Comparison of ENCODE assay signal across 30 cellular contexts in genomic region chr13:30091035-30091434, GRCh38.
"Had no signal": no experiment of that assay in that cellular context is flagged by ENCODE, and none has a peak within 500 bp of the region (broad histone marks: within the 10 kb centered on the region; RNA-seq: fewer than 3 reads in every experiment).

No MANE protein-coding gene starts in this region.

- H3K36me3 ChIP-seq: brain microvascular endothelial cell, esophagus muscularis mucosa, gastrocnemius medialis had no signal

- H3K4me1 ChIP-seq: esophagus muscularis mucosa, foreskin keratinocyte, gastrocnemius medialis had no signal

- H3K36me3 Mint-ChIP-seq: activated CD4-positive, alpha-beta memory T cell treated with anti-CD3 and anti-CD28 coated beads for 36 hours; activated naive CD8-positive, alpha-beta T cell had no signal

- DNase-seq: activated CD4-positive, alpha-beta memory T cell treated with anti-CD3 and anti-CD28 coated beads for 36 hours; activated CD4-positive, alpha-beta T cell treated with anti-CD3 and anti-CD28 coated beads for 36 hours; activated CD4-positive, alpha-beta T cell treated with anti-CD3 and anti-CD28 coated beads, Interleukin-2, amount 10 ng/mL, durations not matched to agents 24 days and 14 days; activated CD4-positive, CD25-positive, alpha-beta regulatory T cell; activated CD4-positive, CD25-positive, alpha-beta regulatory T cell treated with anti-CD3 and anti-CD28 coated beads, Interleukin-2, amount 50 U/mL, for 72 hours; activated CD8-positive, alpha-beta memory T cell treated with anti-CD3 and anti-CD28 coated beads, Interleukin-2, amount 50 U/mL, for 48 hours; activated CD8-positive, alpha-beta T cell treated with anti-CD3 and anti-CD28 coated beads, Interleukin-2, amount 10 ng/mL, durations not matched to agents 7 days and 5 days; activated effector memory CD4-positive, alpha-beta T cell treated with Interleukin-2 at 50 U/mL for 16 hours; activated gamma-delta T cell treated with Interleukin-2 at 50 U/mL for 16 hours; activated naive CD4-positive, alpha-beta T cell treated with anti-CD3 and anti-CD28 coated beads, Interleukin-2, amount 50 U/mL, for 16 hours; activated naive CD4-positive, alpha-beta T cell treated with Interleukin-2 at 50 U/mL for 16 hours; activated T-cell treated with anti-CD3 and anti-CD28 coated beads for 4 hours; activated T-cell treated with anti-CD3 and anti-CD28 coated beads, Interleukin-2, amount 50 U/mL, for 24 hours; amniotic stem cell; brain microvascular endothelial cell; cortex of kidney; dermis blood vessel endothelial cell; effector CD4-positive, alpha-beta T cell; effector memory CD8-positive, alpha-beta T cell; erythroblast; foreskin keratinocyte; gastrocnemius medialis; glutamatergic neuron; T-helper 1 cell; T-helper 17 cell; T1000 had no signal

- H3K4me3 ChIP-seq: esophagus muscularis mucosa, gastrocnemius medialis had no signal

- H3K9me3 Mint-ChIP-seq: activated CD4-positive, alpha-beta memory T cell treated with anti-CD3 and anti-CD28 coated beads for 36 hours; activated CD4-positive, alpha-beta T cell treated with anti-CD3 and anti-CD28 coated beads, Interleukin-2, amount 10 ng/mL, durations not matched to agents 24 days and 14 days; activated T-cell treated with anti-CD3 and anti-CD28 coated beads, Interleukin-2, amount 50 U/mL, for 24 hours; activated T-helper 17 cell treated with anti-CD3 and anti-CD28 coated beads, Interleukin-2, amount 50 U/mL, for 72 hours; effector memory CD8-positive, alpha-beta T cell; T-helper 2 cell treated with Interferon-gamma antibody and Interleukin-4, amounts not matched to agents 5 μg/mL and 100 μg/mL, for 36 hours had no signal

- H3K4me1 Mint-ChIP-seq: activated CD4-positive, alpha-beta T cell treated with anti-CD3 and anti-CD28 coated beads for 36 hours; activated CD4-positive, alpha-beta T cell treated with anti-CD3 and anti-CD28 coated beads, Interleukin-2, amount 10 ng/mL, durations not matched to agents 24 days and 14 days; activated T-helper 17 cell treated with anti-CD3 and anti-CD28 coated beads, Interleukin-2, amount 50 U/mL, for 72 hours; T-helper 17 cell had no signal

- H3K27me3 ChIP-seq: brain microvascular endothelial cell, esophagus muscularis mucosa, gastrocnemius medialis had no signal

- H3K27ac ChIP-seq: brain microvascular endothelial cell, esophagus muscularis mucosa, foreskin keratinocyte, gastrocnemius medialis had no signal

- H3K4me3 Mint-ChIP-seq: activated CD4-positive, alpha-beta memory T cell treated with anti-CD3 and anti-CD28 coated beads for 36 hours; activated CD4-positive, alpha-beta T cell treated with anti-CD3 and anti-CD28 coated beads for 36 hours; activated CD4-positive, alpha-beta T cell treated with anti-CD3 and anti-CD28 coated beads, Interleukin-2, amount 10 ng/mL, durations not matched to agents 24 days and 14 days; activated CD8-positive, alpha-beta T cell treated with anti-CD3 and anti-CD28 coated beads, Interleukin-2, amount 10 ng/mL, durations not matched to agents 7 days and 5 days; activated naive CD8-positive, alpha-beta T cell; activated T-cell treated with anti-CD3 and anti-CD28 coated beads, Interleukin-2, amount 50 U/mL, for 24 hours; activated T-helper 17 cell treated with anti-CD3 and anti-CD28 coated beads, Interleukin-2, amount 50 U/mL, for 72 hours; effector memory CD8-positive, alpha-beta T cell; T-helper 17 cell; T-helper 2 cell treated with Interferon-gamma antibody and Interleukin-4, amounts not matched to agents 5 μg/mL and 100 μg/mL, for 36 hours had no signal

- ATAC-seq: activated CD4-positive, alpha-beta T cell treated with anti-CD3 and anti-CD28 coated beads for 36 hours; activated CD8-positive, alpha-beta T cell treated with anti-CD3 and anti-CD28 coated beads, Interleukin-2, amount 10 ng/mL, durations not matched to agents 7 days and 5 days; activated T-helper 17 cell treated with anti-CD3 and anti-CD28 coated beads, Interleukin-2, amount 50 U/mL, for 72 hours; effector memory CD8-positive, alpha-beta T cell; foreskin keratinocyte; gastrocnemius medialis; T-helper 17 cell had no signal

- H3K9me3 ChIP-seq: esophagus muscularis mucosa, gastrocnemius medialis had no signal

- H3K27me3 Mint-ChIP-seq: activated CD4-positive, alpha-beta memory T cell treated with anti-CD3 and anti-CD28 coated beads for 36 hours; activated CD4-positive, alpha-beta T cell treated with anti-CD3 and anti-CD28 coated beads for 36 hours; activated naive CD8-positive, alpha-beta T cell; activated T-cell treated with anti-CD3 and anti-CD28 coated beads, Interleukin-2, amount 50 U/mL, for 24 hours; activated T-helper 17 cell treated with anti-CD3 and anti-CD28 coated beads, Interleukin-2, amount 50 U/mL, for 72 hours; T-helper 17 cell had no signal
